ENCODE assay signal across 11 cellular contexts in genomic region chr1:16141573-16142336, GRCh38. TPM values are rescaled to one million over a fixed set of nuclear protein-coding genes. Genes with fewer than 3 reads are reported as not detected.
DNase-seq lines count a peak whose midpoint lies in the region; ATAC-seq, FAIRE-seq and TF ChIP-seq lines count a peak whose summit lies in the region.
"Had no signal": no experiment of that assay in that cellular context is flagged by ENCODE, and none has a peak within 500 bp of the region (broad histone marks: within the 10 kb centered on the region; RNA-seq: fewer than 3 reads in every experiment).

No MANE protein-coding gene starts in this region.

- TF ChIP-seq CTCF in GM12878 (IDR thresholded peaks at IDR 0.05 in 2 of 3, conservative IDR thresholded peaks at IDR 0.05 in 1 of 3; ENCODE audit: control insufficient read depth in 2 of 3, extremely low read depth in 1 of 3, insufficient read depth in 1 of 3, low read depth in 3 of 3, low read length in 3 of 3) (no peak), liver (IDR thresholded peaks at IDR 0.05; ENCODE audit: low read depth, low read length, missing input control) (no peak), thoracic aorta (IDR thresholded peaks at IDR 0.05) (peak; percentile 24)

- no TSS peak for BruUV-seq in GM12878 (replicated peaks; lab: Mats Ljungman, UMichigan)

- H3K9ac ChIP-seq in GM12878 (ENCODE audit: control insufficient read depth, insufficient read depth, low read length) = no peak overlapping the region; the same call in 1 of the 2 replicates
- H3K9ac ChIP-seq in liver (ENCODE audit: low read depth in 1 of 2, low read length in 2 of 2) = no peak overlapping the region

- intact Hi-C loops in GM12878 (cut with micrococcal nuclease; ENCODE audit: unreplicated experiment) = no loop called here

- no peak overlapping the region for H2AFZ ChIP-seq in GM12878 (ENCODE audit: control insufficient read depth, low read depth, low read length)

- CTCF ChIA-PET in GM12878 (lab: Yijun Ruan, JAX) = interaction anchor here (1.0 kb wide), 1 partner anchor 92 kb away, joined by 3 read pairs; no protein-coding TSS in a partner anchor

- no peak overlapping the region for H3K27ac ChIP-seq in GM12878 (ENCODE audit: control insufficient read depth, insufficient read depth)
- peak overlapping the region; percentile 39 to 43 for H3K27ac ChIP-seq in liver (ENCODE audit: low read depth in 1 of 2, low read length in 2 of 2)
- H3K27ac ChIP-seq in thoracic aorta = peak overlapping the region; percentile 68 to 79

- H3K4me2 ChIP-seq in GM12878 (ENCODE audit: control insufficient read depth, insufficient read depth) = peak overlapping the region; percentile 11

- RAD21 ChIA-PET in GM12878 (lab: Charles Lee; ENCODE audit: unreplicated experiment) = interaction anchor here (0.8 kb wide), 1 partner anchor 59 kb away, joined by 3 read pairs; no protein-coding TSS in a partner anchor

- DNase-seq in MG63 (peak; percentile 91), GM12878 (ENCODE audit: low read depth, low spot score) (no peak), thoracic aorta (ENCODE audit: low spot score) (no peak)
- DNase-seq: foreskin fibroblast, naive B cell, NCI-H1417 had no signal

- no peak for TF ChIP-seq RAD21 in GM12878 (IDR thresholded peaks at IDR 0.05; ENCODE audit: insufficient read depth, low read depth, low read length)
- TF ChIP-seq RAD21 in liver (IDR thresholded peaks at IDR 0.05) = no peak

- H4K20me1 ChIP-seq in GM12878 (ENCODE audit: control insufficient read depth, insufficient read depth) = no peaks in the 10 kb centered on the region

- H3K27me3 ChIP-seq in MG63 (no peaks in the 10 kb centered on the region), GM12878 (replicated peaks in 1 of 2; ENCODE audit: control insufficient read depth in 2 of 2, insufficient read depth in 2 of 2, low read length in 1 of 2) (no peaks in the 10 kb centered on the region), liver (ENCODE audit: control insufficient read depth in 4 of 4, insufficient read depth in 4 of 4, low read length in 3 of 4) (no peaks in the 10 kb centered on the region), thoracic aorta (replicated peaks; ENCODE audit: insufficient read depth) (no peaks in the 10 kb centered on the region)

- H3K36me3 ChIP-seq in MG63 (peaks cover 96% of the 10 kb centered on the region), GM12878 (ENCODE audit: control insufficient read depth in 2 of 2, insufficient read depth in 2 of 2, low read length in 1 of 2) (no peaks in the 10 kb centered on the region), liver (ENCODE audit: control insufficient read depth in 4 of 4, insufficient read depth in 3 of 4, low read depth in 1 of 4, low read length in 3 of 4) (peaks cover 0 to 15% (median 5%) of the 10 kb centered on the region in 4 donors), thoracic aorta (peaks cover 10% of the 10 kb centered on the region)

- H3K79me2 ChIP-seq in GM12878 (ENCODE audit: control insufficient read depth, insufficient read depth, low read length) = no peaks in the 10 kb centered on the region

- in situ Hi-C loops in GM12878 (cut with MboI) = no loop called here

- SMC1A ChIA-PET in GM12878 (lab: Charles Lee; ENCODE audit: uncharacterized antibody, unreplicated experiment) = no interaction called here

- H3K4me3 ChIP-seq in MG63 (no peak overlapping the region; the same call in 1 of the 2 replicates), GM12878 (no peak overlapping the region), liver (ENCODE audit: low read depth in 1 of 3, low read length in 3 of 3) (no peak overlapping the region), thoracic aorta (no peak overlapping the region)

- TF ChIP-seq EP300 in GM12878 (IDR thresholded peaks at IDR 0.05; ENCODE audit: borderline replicate concordance in 1 of 2, control insufficient read depth in 1 of 2, low read depth in 2 of 2, low read length in 2 of 2) = no peak

- H3K9me3 ChIP-seq in MG63 (no peaks in the 10 kb centered on the region), GM12878 (replicated peaks; ENCODE audit: control insufficient read depth, insufficient read depth, low read length) (no peaks in the 10 kb centered on the region), liver (ENCODE audit: control insufficient read depth in 4 of 4, low read length in 3 of 4) (no peaks in the 10 kb centered on the region), thoracic aorta (no peaks in the 10 kb centered on the region)

- ATAC-seq in GM12878 (no peak; the same call in 2 of the 3 replicates), thoracic aorta (ENCODE audit: insufficient number of reproducible peaks, low FRiP score, low read depth) (no peak), HG03469 (IDR thresholded peaks at IDR 0.05; ENCODE audit: unreplicated experiment) (no peak), HG02870 (IDR thresholded peaks at IDR 0.05; ENCODE audit: unreplicated experiment) (no peak), HG02798 (IDR thresholded peaks at IDR 0.05; ENCODE audit: poor library complexity, unreplicated experiment) (no peak), GM21576 (IDR thresholded peaks at IDR 0.05; ENCODE audit: unreplicated experiment) (no peak)

- peaks cover 17% of the 10 kb centered on the region for H3K4me1 ChIP-seq in GM12878 (ENCODE audit: control insufficient read depth, insufficient read depth, low read length)
- H3K4me1 ChIP-seq in liver (ENCODE audit: control insufficient read depth in 4 of 4, insufficient read depth in 4 of 4, low read length in 3 of 4) = peaks cover 18 to 48% (median 40%) of the 10 kb centered on the region in 4 donors
- peaks cover 23 to 67% of the 10 kb centered on the region in 2 donors for H3K4me1 ChIP-seq in thoracic aorta (ENCODE audit: control insufficient read depth in 1 of 2, low read depth in 2 of 2)

- 14% methylated on average over 14 of the region's 16 CpGs for WGBS in GM12878 (ENCODE audit: insufficient coverage, insufficient replicate concordance, low lambda C conversion rate, missing lambda C conversion rate)
- WGBS in liver = 42% methylated on average over 16 of the region's 16 CpGs

- POLR2A ChIA-PET in GM12878 (lab: Charles Lee) = no interaction called here

- TF ChIP-seq POLR2A in GM12878 (IDR thresholded peaks at IDR 0.05; ENCODE audit: low read depth, low read length) = no peak

- FAIRE-seq in GM12878 (lab: Jason Lieb, UNC) = no peak

TF ChIP-seq in GM12878, 131 proteins besides CTCF, POLR2A, EP300 and RAD21:
- TF ChIP-seq NBN (IDR thresholded peaks at IDR 0.05) (no peak), ZNF384 (IDR thresholded peaks at IDR 0.05; ENCODE audit: borderline replicate concordance, low read depth, low read length) (no peak), NR2C2 (IDR thresholded peaks at IDR 0.05; ENCODE audit: borderline replicate concordance, control insufficient read depth, insufficient read length, low read depth) (no peak), CREB1 (IDR thresholded peaks at IDR 0.05; ENCODE audit: low read depth) (no peak), NFYA (IDR thresholded peaks at IDR 0.05; ENCODE audit: borderline replicate concordance, low read depth, low read length) (no peak), ZNF274 (IDR thresholded peaks at IDR 0.05; ENCODE audit: insufficient read depth, insufficient read length) (no peak), ATF7 (IDR thresholded peaks at IDR 0.05; ENCODE audit: low read depth) (no peak), ATF3 (IDR thresholded peaks at IDR 0.05; ENCODE audit: borderline replicate concordance, extremely low read depth, low read depth, low read length) (no peak)

TF ChIP-seq in liver, 16 proteins besides CTCF, POLR2A, EP300 and RAD21 (continues in another document):
- TF ChIP-seq ATF3 (IDR thresholded peaks at IDR 0.05) (no peak), HNF4A (conservative IDR thresholded peaks at IDR 0.05) (no peak), NR2F2 (IDR thresholded peaks at IDR 0.05) (peak; percentile 81), RXRA (IDR thresholded peaks at IDR 0.05) (peak in 1 of 2 donors; percentile 28), HNF4G (IDR thresholded peaks at IDR 0.05) (no peak), TAF1 (conservative IDR thresholded peaks at IDR 0.05) (no peak), SP1 (IDR thresholded peaks at IDR 0.05) (peak; percentile 27)

RNA-seq across cellular contexts. Expression of gene EPHA2, which starts 14.1 kb away (rescaled TPM):
- total RNA-seq in MG63 (2014; rRNA removed; shearing (Covaris generic); ENCODE audit: low replicate concordance) = 68.4 and 80.5 TPM in 2 replicates
- not detected in 2 replicates for total RNA-seq in GM12878 (2013; cell fraction: nucleolus; rRNA removed)
- total RNA-seq in GM12878 (2014; rRNA removed) (0.16 and 0.28 TPM in 2 replicates), GM12878 (2014; rRNA removed; fragmentation: Illumina TruSeq; extraction: Trizol) (0.05 and 0.09 TPM in 2 replicates), GM12878 (2021) (0.32 and 0.51 TPM in 2 replicates), liver (10 to 100 TPM in 1 of 2 donors, 1 to 10 TPM in 1; 5.8 to 11.1 TPM), thoracic aorta (10 to 100 TPM; 20.3 to 32.9 TPM)
- polyA plus RNA-seq in GM12878 (2011; ENCODE audit: low read depth) = 0.10 TPM
- polyA plus RNA-seq in GM12878 (2011; rRNA removed) (0.06 and 0.27 TPM in 2 replicates), GM12878 (2014; fragmentation: Illumina TruSeq; extraction: Trizol) (0.12 and 0.24 TPM in 2 replicates), GM12878 (2014; fragmentation: Nextera tagmentation; extraction: Ambion mirVana) (not detected), GM12878 (2014; rRNA removed) (0.04 and 0.16 TPM in 2 replicates), GM12878 (2016; fragmentation: Nextera tagmentation; extraction: Ambion mirVana) (under 1 TPM; 0.19 to 0.37 TPM), liver (1 to 10 TPM; 2.9 to 7.9 TPM)
- polyA plus RNA-seq in GM12878 (2011; cell fraction: cytosol; rRNA removed) = 0.10 and 0.13 TPM in 2 replicates
- 0.19 and 0.29 TPM in 2 replicates for polyA plus RNA-seq in GM12878 (2011; cell fraction: nucleus; rRNA removed)
- polyA plus RNA-seq in GM12878 (2012) = 0.20 and 0.22 TPM in 2 replicates
- polyA minus RNA-seq in GM12878 (2011; rRNA and poly(A)+ RNA removed) = 0.29 and 1.4 TPM in 2 replicates
- 2.1 and 3.4 TPM in 2 replicates for polyA minus RNA-seq in GM12878 (2011; cell fraction: cytosol; rRNA and poly(A)+ RNA removed)
- polyA minus RNA-seq in GM12878 (2011; cell fraction: nucleus; rRNA and poly(A)+ RNA removed) = 0.60 and 1.2 TPM in 2 replicates

Comparison
In these comparisons a context has a peak if more than half of its experiments do, and no peak if none do; other contexts are left out.
1. RNA of gene EPHA2, which starts 14.1 kb away (total RNA-seq): 68.4 to 80.5 TPM in MG63, 20.3 to 32.9 TPM in thoracic aorta and 5.8 to 11.1 TPM in liver; 0.05 to 0.51 TPM in GM12878; every median in the first group is over 4 times any median in the second.